ENCODE assay signal across 1 cellular context in genomic region chr21:33299181-33299752, GRCh38.
TF ChIP-seq lines count a peak whose summit lies in the region.

No MANE protein-coding gene starts in this region.

TF ChIP-seq in HepG2, 621 proteins besides CTCF, POLR2A, EP300 and RAD21:
- TF ChIP-seq DDIT3 (CRISPR knock-in tag; IDR thresholded peaks at IDR 0.05): no peak
- no peak for TF ChIP-seq ZNF788 (CRISPR knock-in tag; IDR thresholded peaks at IDR 0.05; ENCODE audit: borderline replicate concordance)
- TF ChIP-seq ZNF737 (CRISPR knock-in tag; IDR thresholded peaks at IDR 0.05; ENCODE audit: borderline replicate concordance): no peak
- no peak for TF ChIP-seq RBM22 (optimal IDR thresholded peaks at IDR 0.05; ENCODE audit: low read length)
- TF ChIP-seq ZNF644 (CRISPR knock-in tag; IDR thresholded peaks at IDR 0.05; ENCODE audit: low read depth): no peak
- no peak for TF ChIP-seq ATF2 (CRISPR knock-in tag; IDR thresholded peaks at IDR 0.05)
- TF ChIP-seq ZNF224 (CRISPR knock-in tag; IDR thresholded peaks at IDR 0.05): no peak
- TF ChIP-seq HNRNPL (IDR thresholded peaks at IDR 0.05; ENCODE audit: low read depth, low read length): no peak
- TF ChIP-seq THAP8 (CRISPR knock-in tag; IDR thresholded peaks at IDR 0.05; ENCODE audit: borderline replicate concordance): no peak
- no peak for TF ChIP-seq TFDP1 (CRISPR knock-in tag; IDR thresholded peaks at IDR 0.05; ENCODE audit: borderline replicate concordance)
